1 cellular context compared by ENCODE assay signal in genomic region chr5:149456597-149457392, GRCh38.
TF ChIP-seq lines count a peak whose summit lies in the region.

No MANE protein-coding gene starts in this region.

TF ChIP-seq in K562, 482 proteins besides CTCF, POLR2A, EP300 and RAD21 (continued from another document):
- TF ChIP-seq NKRF (IDR thresholded peaks at IDR 0.05; ENCODE audit: borderline replicate concordance) = peak; percentile 73; the same call in 1 of the 2 replicates
- TF ChIP-seq MEIS2 (IDR thresholded peaks at IDR 0.05; ENCODE audit: partially characterized antibody) = peak; percentile 88
- peak; percentile 20; the same call in 1 of the 2 replicates for TF ChIP-seq ZNF24 (IDR thresholded peaks at IDR 0.05)
- peak; percentile 99 for TF ChIP-seq ARID1B (IDR thresholded peaks at IDR 0.05)
- peak; percentile 94 for TF ChIP-seq HDAC2 (IDR thresholded peaks at IDR 0.05)
- TF ChIP-seq SIN3B (IDR thresholded peaks at IDR 0.05; ENCODE audit: low read depth) = no peak
- TF ChIP-seq RBBP5 (IDR thresholded peaks at IDR 0.05; ENCODE audit: borderline replicate concordance, insufficient read depth, low read length, poor library complexity, severe bottlenecking) = peak; percentile 5
- TF ChIP-seq XRCC5 (IDR thresholded peaks at IDR 0.05; ENCODE audit: low read depth, low read length) = peak; percentile 43; the same call in 1 of the 2 replicates
- peak; percentile 70 for TF ChIP-seq BCOR (IDR thresholded peaks at IDR 0.05)
- 0 out of 4 replicates have a peak, but pooled peaks of 1 of the 2 experiments have one; percentile 55 for TF ChIP-seq MAZ (CRISPR knock-in tag; conservative IDR thresholded peaks at IDR 0.05 in 1 of 2, IDR thresholded peaks at IDR 0.05 in 1 of 2)
- peak; percentile 55 for TF ChIP-seq CREB1 (IDR thresholded peaks at IDR 0.05)
- no peak for TF ChIP-seq CREB1 (CRISPR knock-in tag; IDR thresholded peaks at IDR 0.05)
- TF ChIP-seq AFF1 (IDR thresholded peaks at IDR 0.05; ENCODE audit: low read depth in 1 of 2, partially characterized antibody in 2 of 2) = peak; percentile 69 to 82
- TF ChIP-seq EHMT2 (IDR thresholded peaks at IDR 0.05) = peak; percentile 88
- TF ChIP-seq ZBTB34 (CRISPR knock-in tag; IDR thresholded peaks at IDR 0.05) = no peak
- peak; percentile 94 for TF ChIP-seq MLLT1 (IDR thresholded peaks at IDR 0.05)
- no peak for TF ChIP-seq ZNF785 (CRISPR knock-in tag; IDR thresholded peaks at IDR 0.05)
- TF ChIP-seq BACH1 (tag; IDR thresholded peaks at IDR 0.05) = 0 out of 2 replicates have a peak, but pooled peaks have one; percentile 71
- TF ChIP-seq PHB2 (IDR thresholded peaks at IDR 0.05; ENCODE audit: low read depth) = peak; percentile 82
- no peak for TF ChIP-seq ZNF146 (CRISPR knock-in tag; IDR thresholded peaks at IDR 0.05; ENCODE audit: unreplicated experiment)
- TF ChIP-seq TAF1 (IDR thresholded peaks at IDR 0.05; ENCODE audit: control insufficient read depth, extremely low read depth, insufficient read depth, low read length, severe bottlenecking) = peak; percentile 29
- no peak for TF ChIP-seq KDM4B (IDR thresholded peaks at IDR 0.05; ENCODE audit: borderline replicate concordance in 2 of 2, low read depth in 1 of 2)
- TF ChIP-seq PHF21A (IDR thresholded peaks at IDR 0.05; ENCODE audit: borderline replicate concordance, low read depth) = peak; percentile 74; the same call in 1 of the 2 replicates
- no peak for TF ChIP-seq HNRNPH1 (optimal IDR thresholded peaks at IDR 0.05; ENCODE audit: low read depth, low read length)
- peak; percentile 23 for TF ChIP-seq ZNF280A (IDR thresholded peaks at IDR 0.05; ENCODE audit: low read depth, partially characterized antibody)
- peak; percentile 99 for TF ChIP-seq SMARCA4 (IDR thresholded peaks at IDR 0.05)
- TF ChIP-seq GATAD2A (IDR thresholded peaks at IDR 0.05) = peak; percentile 95
- peak; percentile 15; the same call in 1 of the 2 replicates for TF ChIP-seq USF1 (CRISPR knock-in tag; IDR thresholded peaks at IDR 0.05)
TF ChIP-seq in K562: peak in this region for 170.
